Comparison of ENCODE assay signal across 18 cellular contexts in genomic region chr9:21499912-21500311, GRCh38. TPM values are rescaled to one million over a fixed set of nuclear protein-coding genes. Genes with fewer than 3 reads are reported as not detected.
DNase-seq lines count a peak whose midpoint lies in the region; ATAC-seq and TF ChIP-seq lines count a peak whose summit lies in the region.
"Had no signal": no experiment of that assay in that cellular context is flagged by ENCODE, and none has a peak within 500 bp of the region (broad histone marks: within the 10 kb centered on the region; RNA-seq: fewer than 3 reads in every experiment).

No MANE protein-coding gene starts in this region.

- H2AFZ ChIP-seq in GM23248 = no peak overlapping the region

- no peaks in the 10 kb centered on the region for H3K4me1 Mint-ChIP-seq in glutamatergic neuron (ENCODE audit: low read depth, unreplicated experiment)
- H3K4me1 Mint-ChIP-seq in activated naive CD8-positive, alpha-beta T cell treated with anti-CD3 and anti-CD28 coated beads, Interleukin-2, amount 50 U/mL, for 24 hours = no peaks in the 10 kb centered on the region
- H3K4me1 Mint-ChIP-seq: H9 had no signal

- H3F3A ChIP-seq in GM23248 (ENCODE audit: insufficient read depth) = peaks cover 100% of the 10 kb centered on the region

- no peaks in the 10 kb centered on the region for H4K20me1 ChIP-seq in GM23248 (ENCODE audit: insufficient read depth)

- no peak overlapping the region for H3K27ac Mint-ChIP-seq in glutamatergic neuron (ENCODE audit: unreplicated experiment)
- H3K27ac Mint-ChIP-seq in activated naive CD8-positive, alpha-beta T cell treated with anti-CD3 and anti-CD28 coated beads, Interleukin-2, amount 50 U/mL, for 24 hours = no peak overlapping the region
- H3K27ac Mint-ChIP-seq: CD4-positive, alpha-beta T cell; H9 had no signal

- no peaks in the 10 kb centered on the region; the same call in 1 of the 2 replicates for H3K36me3 ChIP-seq in GM23248 (ENCODE audit: low read depth)
- no peaks in the 10 kb centered on the region for H3K36me3 ChIP-seq in body of pancreas (replicated peaks in 1 of 2; ENCODE audit: insufficient read depth in 1 of 2, low read depth in 2 of 2)

- intact Hi-C loops in body of pancreas (cut with DNase I) = no loop called here

- H3K27me3 ChIP-seq in GM23248 (replicated peaks; ENCODE audit: insufficient read depth) = no peaks in the 10 kb centered on the region
- no peaks in the 10 kb centered on the region for H3K27me3 ChIP-seq in body of pancreas

- in situ Hi-C loops in GM23248 (cut with MboI) = no loop called here

- H3K9ac ChIP-seq in GM23248 = no peak overlapping the region

- H3K9me3 ChIP-seq in GM23248 (ENCODE audit: low read depth) (no peaks in the 10 kb centered on the region), body of pancreas (no peaks in the 10 kb centered on the region)

- ATAC-seq in body of pancreas = peak; percentile 58
- no peak for ATAC-seq in activated naive CD8-positive, alpha-beta T cell treated with anti-CD3 and anti-CD28 coated beads, Interleukin-2, amount 50 U/mL, for 24 hours

- no peak overlapping the region for H3K4me3 ChIP-seq in GM23248
- no peak overlapping the region for H3K4me3 ChIP-seq in body of pancreas

- DNase-seq in GM23248 (no peak), body of pancreas (peak in 1 of 4 donors; percentile 13), mucosa of gallbladder (ENCODE audit: low spot score) (peak; percentile 24), glutamatergic neuron (no peak), NCI-H2171 (lab: John Stamatoyannopoulos, UW) (no peak), COLO829 (ENCODE audit: low spot score) (no peak)
- DNase-seq in activated naive CD8-positive, alpha-beta T cell treated with anti-CD3 and anti-CD28 coated beads, Interleukin-2, amount 50 U/mL, for 24 hours = no peak
- DNase-seq: AML-193; Calu3; CD4-positive, alpha-beta T cell; DMS79 treated with DMSO at 0.1 percent for 48 hours; GF-D8; H9 had no signal

- peak overlapping the region; percentile 9 for H3K4me2 ChIP-seq in GM23248 (ENCODE audit: unreplicated experiment)

- TF ChIP-seq POLR2A in body of pancreas (IDR thresholded peaks at IDR 0.05) = no peak

- TF ChIP-seq CTCF in body of pancreas (IDR thresholded peaks at IDR 0.05) (no peak), glutamatergic neuron (IDR thresholded peaks at IDR 0.05; ENCODE audit: partially characterized antibody, unreplicated experiment) (no peak)

- H3K9me3 Mint-ChIP-seq in glutamatergic neuron (ENCODE audit: unreplicated experiment) = no peaks in the 10 kb centered on the region
- no peaks in the 10 kb centered on the region for H3K9me3 Mint-ChIP-seq in activated naive CD8-positive, alpha-beta T cell treated with anti-CD3 and anti-CD28 coated beads, Interleukin-2, amount 50 U/mL, for 24 hours
- H3K9me3 Mint-ChIP-seq: CD4-positive, alpha-beta T cell; H9 had no signal

- 89 to 90% methylated on average over 5 of the region's 5 CpGs for WGBS in GM23248 (ENCODE audit: low coverage in 1 of 2, low lambda C conversion rate in 2 of 2, missing lambda C conversion rate in 2 of 2), 2 experiments
- 15 to 18% methylated on average over 5 of the region's 5 CpGs for WGBS in body of pancreas, 2 donors

- H3K27ac ChIP-seq in GM23248 (peak overlapping the region; percentile 67), body of pancreas (no peak overlapping the region)
- H3K27ac ChIP-seq: C4-2B had no signal

- H3K9me2 ChIP-seq in GM23248 (ENCODE audit: insufficient read depth) = no peaks in the 10 kb centered on the region

- H3K4me1 ChIP-seq in GM23248 (ENCODE audit: insufficient read depth) (peaks cover 67% of the 10 kb centered on the region), body of pancreas (no peaks in the 10 kb centered on the region)

- no peaks in the 10 kb centered on the region for H3K36me3 Mint-ChIP-seq in glutamatergic neuron (ENCODE audit: unreplicated experiment)
- no peaks in the 10 kb centered on the region for H3K36me3 Mint-ChIP-seq in activated naive CD8-positive, alpha-beta T cell treated with anti-CD3 and anti-CD28 coated beads, Interleukin-2, amount 50 U/mL, for 24 hours (ENCODE audit: low read depth)

- H3K27me3 Mint-ChIP-seq in glutamatergic neuron (ENCODE audit: unreplicated experiment) = no peaks in the 10 kb centered on the region
- no peaks in the 10 kb centered on the region for H3K27me3 Mint-ChIP-seq in activated naive CD8-positive, alpha-beta T cell treated with anti-CD3 and anti-CD28 coated beads, Interleukin-2, amount 50 U/mL, for 24 hours
- H3K27me3 Mint-ChIP-seq: CD4-positive, alpha-beta T cell had no signal

- peaks cover 100% of the 10 kb centered on the region for H3K79me2 ChIP-seq in GM23248 (ENCODE audit: insufficient read depth)

- H3K4me3 Mint-ChIP-seq in glutamatergic neuron (ENCODE audit: unreplicated experiment) = no peak overlapping the region
- H3K4me3 Mint-ChIP-seq in activated naive CD8-positive, alpha-beta T cell treated with anti-CD3 and anti-CD28 coated beads, Interleukin-2, amount 50 U/mL, for 24 hours = no peak overlapping the region
- H3K4me3 Mint-ChIP-seq: CD4-positive, alpha-beta T cell; H9 had no signal

RNA-seq across cellular contexts. Expression of gene IFNE, which starts 17.8 kb away (rescaled TPM):
- total RNA-seq in GM23248 (2014; rRNA removed; shearing (Covaris generic)) = 1.8 TPM in 2 replicates
- 0.80 and 1.3 TPM in 2 replicates for polyA plus RNA-seq in GM23248 (2016; fragmentation: Nextera tagmentation; extraction: Ambion mirVana)
- under 1 TPM in 1 of 2 donors, not detected in 1; 0.26 TPM for total RNA-seq in body of pancreas
- 0.23 TPM for total RNA-seq in mucosa of gallbladder
- total RNA-seq in glutamatergic neuron (ENCODE audit: unreplicated experiment) = not detected
- total RNA-seq: A172; CD4-positive, alpha-beta T cell; H1; H9 had no signal

RNA-seq across cellular contexts. Expression of gene IFNA1, which starts 59.7 kb away (rescaled TPM):
- total RNA-seq in GM23248 (2014; rRNA removed; shearing (Covaris generic)) = not detected in 2 replicates
- polyA plus RNA-seq in GM23248 (2016; fragmentation: Nextera tagmentation; extraction: Ambion mirVana) = 1.1 and 1.6 TPM in 2 replicates
- total RNA-seq in body of pancreas = not detected
- total RNA-seq in mucosa of gallbladder = not detected
- total RNA-seq in glutamatergic neuron (ENCODE audit: unreplicated experiment) = not detected
- total RNA-seq: A172; Calu3; CD4-positive, alpha-beta T cell; H1; H9; HT-29 had no signal
- polyA plus RNA-seq: BJ, H1 had no signal
